14 cellular contexts compared by ENCODE assay signal in the genomic region with DNA sequence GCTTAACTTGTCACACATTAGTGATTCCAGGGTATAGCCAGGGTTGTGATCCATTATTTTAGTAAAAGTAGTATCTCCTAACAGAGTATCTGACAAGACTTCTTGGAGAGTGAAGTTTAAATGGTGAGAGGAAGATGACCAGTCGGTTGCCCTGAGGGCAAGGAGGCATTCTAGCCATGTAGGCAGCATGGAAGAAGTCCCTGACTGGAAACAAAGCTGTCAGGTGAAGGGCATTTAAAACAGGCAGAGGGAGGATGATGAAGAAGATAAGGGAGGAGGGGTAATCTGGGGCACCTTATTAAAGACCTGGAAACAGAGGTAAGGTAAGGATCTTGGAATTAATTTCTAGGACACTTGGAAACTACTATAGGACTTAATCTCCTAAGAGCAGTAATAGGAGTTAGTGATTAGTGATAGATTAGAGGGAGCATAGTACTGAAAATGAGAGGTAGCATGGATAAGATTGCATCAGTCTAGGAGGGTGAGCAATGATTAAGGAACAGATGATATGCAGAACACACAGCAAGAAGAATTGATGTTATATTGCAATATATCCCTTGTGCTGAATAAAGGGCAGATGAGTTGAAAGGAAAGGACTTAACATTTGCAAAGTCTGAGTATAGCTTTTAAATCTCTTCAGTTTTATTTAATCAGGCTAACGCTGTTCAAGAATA. TPM values are rescaled to one million over a fixed set of nuclear protein-coding genes. Genes with fewer than 3 reads are reported as not detected.
DNase-seq lines count a peak whose midpoint lies in the region; ATAC-seq and TF ChIP-seq lines count a peak whose summit lies in the region.
"Had no signal": no experiment of that assay in that cellular context is flagged by ENCODE, and none has a peak within 500 bp of the region (broad histone marks: within the 10 kb centered on the region; RNA-seq: fewer than 3 reads in every experiment).

No MANE protein-coding gene starts in this region.

- no peak overlapping the region for H2BK20ac ChIP-seq in H9 (ENCODE audit: low read depth, low read length, poor library complexity, severe bottlenecking)

- H2AK5ac ChIP-seq in H9 (ENCODE audit: insufficient read length, low read length), result no peak overlapping the region

- H3K14ac ChIP-seq in H9 (ENCODE audit: insufficient read depth, low read length), result no peak overlapping the region

- no peak overlapping the region for H4K91ac ChIP-seq in H9 (ENCODE audit: insufficient read length, low read depth, low read length)

- no peak overlapping the region for H3K27ac ChIP-seq in CD8-positive, alpha-beta memory T cell (ENCODE audit: low read depth, low read length)
- H3K27ac ChIP-seq in H9 (ENCODE audit: insufficient read length, low read depth, low read length) (no peak overlapping the region), esophagus squamous epithelium (no peak overlapping the region)
- H3K27ac ChIP-seq: hepatocyte, left ventricle myocardium inferior, suprapubic skin had no signal

- H4K20me1 ChIP-seq in H9 (ENCODE audit: control insufficient read depth, insufficient read depth, insufficient read length), result no peaks in the 10 kb centered on the region

- H2BK12ac ChIP-seq in H9 (ENCODE audit: insufficient read length, low read depth, low read length), result no peak overlapping the region

- peaks cover 0 to 50% (median 4%) of the 10 kb centered on the region in 3 donors for H3K36me3 Mint-ChIP-seq in CD8-positive, alpha-beta memory T cell
- H3K36me3 Mint-ChIP-seq in H9 (ENCODE audit: insufficient read depth in 1 of 3, low read depth in 3 of 3), result 0 out of 7 replicates have a peak, but pooled peaks cover 0 to 3% (median 0%) of the 10 kb centered on the region in 3 experiments
- peaks cover 98% of the 10 kb centered on the region for H3K36me3 Mint-ChIP-seq in activated T-helper 17 cell treated with anti-CD3 and anti-CD28 coated beads, Interleukin-2, amount 50 U/mL, for 72 hours (ENCODE audit: low read depth)
- no peaks in the 10 kb centered on the region for H3K36me3 Mint-ChIP-seq in immature natural killer cell

- H3K4me2 ChIP-seq in H9 (ENCODE audit: insufficient read depth, insufficient read length, low read length), result no peak overlapping the region
- H3K4me2 ChIP-seq: hepatocyte had no signal

- H3K79me1 ChIP-seq in H9 (ENCODE audit: insufficient read depth, low read depth, low read length, poor library complexity, severe bottlenecking), result peaks cover 5% of the 10 kb centered on the region

- no peaks in the 10 kb centered on the region for H3K9me3 Mint-ChIP-seq in CD8-positive, alpha-beta memory T cell
- H3K9me3 Mint-ChIP-seq in H9 (no peaks in the 10 kb centered on the region), immature natural killer cell (no peaks in the 10 kb centered on the region)
- no peaks in the 10 kb centered on the region for H3K9me3 Mint-ChIP-seq in activated T-helper 17 cell treated with anti-CD3 and anti-CD28 coated beads, Interleukin-2, amount 50 U/mL, for 72 hours

- no peak overlapping the region for H4K8ac ChIP-seq in H9 (replicated peaks; ENCODE audit: insufficient read length, low read depth, low read length)

- H2AFZ ChIP-seq in H9 (ENCODE audit: low read length), result no peak overlapping the region
- H2AFZ ChIP-seq: hepatocyte had no signal

- no peaks in the 10 kb centered on the region for H3K27me3 ChIP-seq in CD8-positive, alpha-beta memory T cell (ENCODE audit: insufficient read depth, low read length, poor library complexity, severe bottlenecking)
- no peaks in the 10 kb centered on the region for H3K27me3 ChIP-seq in H9 (ENCODE audit: insufficient read depth, low read length)
- no peaks in the 10 kb centered on the region for H3K27me3 ChIP-seq in esophagus squamous epithelium
- H3K27me3 ChIP-seq: hepatocyte, suprapubic skin had no signal

- no peak overlapping the region for H2BK15ac ChIP-seq in H9 (ENCODE audit: low read depth, low read length)

- H3K27ac Mint-ChIP-seq in CD8-positive, alpha-beta memory T cell, result peak overlapping the region; percentile 17 to 52 (median 44)
- peak overlapping the region; percentile 7 to 83 (median 54); a peak in 6 of 7 replicates for H3K27ac Mint-ChIP-seq in H9
- H3K27ac Mint-ChIP-seq in activated T-helper 17 cell treated with anti-CD3 and anti-CD28 coated beads, Interleukin-2, amount 50 U/mL, for 72 hours, result peak overlapping the region; percentile 77
- peak overlapping the region in 4 of 6 donors; percentile 2 to 58 (median 24) for H3K27ac Mint-ChIP-seq in immature natural killer cell

- CTCF ChIA-PET in CD8-positive, alpha-beta memory T cell (lab: Charles Lee), result interaction anchor here (1.0 to 1.4 kb wide), 2 partner anchors 10 to 30 kb away, joined by 3 to 6 read pairs; a partner anchor contains a TSS

- no peak overlapping the region for H4K5ac ChIP-seq in H9 (ENCODE audit: insufficient read length, low read depth, low read length)

- H3K4me1 Mint-ChIP-seq in CD8-positive, alpha-beta memory T cell, result peaks cover 85 to 95% (median 92%) of the 10 kb centered on the region in 3 donors
- peaks cover 14 to 22% of the 10 kb centered on the region in 2 experiments for H3K4me1 Mint-ChIP-seq in H9
- H3K4me1 Mint-ChIP-seq in activated T-helper 17 cell treated with anti-CD3 and anti-CD28 coated beads, Interleukin-2, amount 50 U/mL, for 72 hours, result peaks cover 61% of the 10 kb centered on the region
- H3K4me1 Mint-ChIP-seq in immature natural killer cell, result peaks cover 89 to 95% of the 10 kb centered on the region in 2 donors

- no peak overlapping the region for H3K18ac ChIP-seq in H9 (ENCODE audit: insufficient read length, low read depth, low read length)

- POLR2A ChIA-PET in CD8-positive, alpha-beta memory T cell (lab: Charles Lee), result interaction anchor here (0.9 kb wide), 1 partner anchor 24 kb away, joined by 4 read pairs; no protein-coding TSS in a partner anchor

- no peak overlapping the region for H3K9ac ChIP-seq in H9 (ENCODE audit: extremely low read depth, insufficient read length, low read length)

- TF ChIP-seq CTCF in H9 (conservative IDR thresholded peaks at IDR 0.05) (no peak), esophagus squamous epithelium (IDR thresholded peaks at IDR 0.05) (no peak)

- peaks cover 47% of the 10 kb centered on the region; the same call in 1 of the 2 replicates for H3K79me2 ChIP-seq in H9 (ENCODE audit: insufficient read depth, low read length)

- H2BK120ac ChIP-seq in H9 (ENCODE audit: low read depth, low read length, poor library complexity, severe bottlenecking), result no peak overlapping the region

- no peak overlapping the region for H3T11ph ChIP-seq in H9 (ENCODE audit: low read length)

- peak overlapping the region in 6 of 7 donors; percentile 28 to 74 (median 38) for H3K4me3 Mint-ChIP-seq in CD8-positive, alpha-beta memory T cell
- H3K4me3 Mint-ChIP-seq in H9 (no peak overlapping the region; a peak in 1 of 5 replicates), immature natural killer cell (peak overlapping the region in 1 of 5 donors; percentile 52)
- H3K4me3 Mint-ChIP-seq in activated T-helper 17 cell treated with anti-CD3 and anti-CD28 coated beads, Interleukin-2, amount 50 U/mL, for 72 hours, result peak overlapping the region; percentile 55

- TF ChIP-seq POLR2A in esophagus squamous epithelium (IDR thresholded peaks at IDR 0.05), result no peak

- H3K36me3 ChIP-seq in CD8-positive, alpha-beta memory T cell (ENCODE audit: insufficient read depth, low read length), result no peaks in the 10 kb centered on the region
- no peaks in the 10 kb centered on the region for H3K36me3 ChIP-seq in esophagus squamous epithelium
- H3K36me3 ChIP-seq: left ventricle myocardium inferior, suprapubic skin had no signal

- no peak overlapping the region for H3K56ac ChIP-seq in H9 (ENCODE audit: insufficient read length, low read depth, low read length)

- H3K4ac ChIP-seq in H9 (ENCODE audit: low read depth, low read length), result no peak overlapping the region

- intact Hi-C loops in esophagus squamous epithelium (cut with DNase I), result no loop called here

- H3K23ac ChIP-seq in H9 (ENCODE audit: insufficient read length, low read depth, low read length), result no peak overlapping the region

- no peaks in the 10 kb centered on the region for H3K27me3 Mint-ChIP-seq in CD8-positive, alpha-beta memory T cell
- H3K27me3 Mint-ChIP-seq in H9 (ENCODE audit: low read depth) (no peaks in the 10 kb centered on the region), immature natural killer cell (ENCODE audit: low read depth in 3 of 3) (no peaks in the 10 kb centered on the region)
- no peaks in the 10 kb centered on the region for H3K27me3 Mint-ChIP-seq in activated T-helper 17 cell treated with anti-CD3 and anti-CD28 coated beads, Interleukin-2, amount 50 U/mL, for 72 hours

- WGBS in H9 (ENCODE audit: extremely low coverage, insufficient read length, low lambda C conversion rate), result no CpG with 5 or more reads among the region's 2 CpGs
- WGBS in esophagus squamous epithelium, 2 donors, result 80 to 85% methylated on average over 2 of the region's 2 CpGs

- no peak overlapping the region for H2BK5ac ChIP-seq in H9 (ENCODE audit: insufficient read length, low read length)

- DNase-seq in CD8-positive, alpha-beta memory T cell, result no peak
- DNase-seq in H9 (no peak), immature natural killer cell (no peak), retina (no peak), esophagus squamous epithelium (lab: John Stamatoyannopoulos, UW) (no peak)
- DNase-seq: left ventricle myocardium inferior, NCI-H146 had no signal

- H3K4me3 ChIP-seq in CD8-positive, alpha-beta memory T cell (ENCODE audit: low read length), result no peak overlapping the region
- no peak overlapping the region for H3K4me3 ChIP-seq in esophagus squamous epithelium
- H3K4me3 ChIP-seq: hepatocyte, left ventricle myocardium inferior, suprapubic skin had no signal

- no peaks in the 10 kb centered on the region for H3K9me3 ChIP-seq in CD8-positive, alpha-beta memory T cell (ENCODE audit: low read length)
- H3K9me3 ChIP-seq in H9 (ENCODE audit: control insufficient read depth, low read depth, low read length), result no peaks in the 10 kb centered on the region
- no peaks in the 10 kb centered on the region for H3K9me3 ChIP-seq in esophagus squamous epithelium
- H3K9me3 ChIP-seq: left ventricle myocardium inferior, suprapubic skin had no signal

- peaks cover 88% of the 10 kb centered on the region for H3K4me1 ChIP-seq in CD8-positive, alpha-beta memory T cell (ENCODE audit: insufficient read depth, low read length)
- H3K4me1 ChIP-seq in H9 (ENCODE audit: insufficient read depth, low read length), result no peaks in the 10 kb centered on the region
- peaks cover 0 to 31% (median 15%) of the 10 kb centered on the region in 3 donors for H3K4me1 ChIP-seq in esophagus squamous epithelium

- ATAC-seq in activated T-helper 17 cell treated with anti-CD3 and anti-CD28 coated beads, Interleukin-2, amount 50 U/mL, for 72 hours (replicated peaks), result no peak
- no peak for ATAC-seq in HG02588 (IDR thresholded peaks at IDR 0.05; ENCODE audit: unreplicated experiment)
- ATAC-seq in GM19023 (IDR thresholded peaks at IDR 0.05; ENCODE audit: unreplicated experiment), result no peak
- ATAC-seq: HepG2, Right ventricle myocardium inferior had no signal

- no peaks in the 10 kb centered on the region for H3K23me2 ChIP-seq in H9 (ENCODE audit: insufficient read length, low read depth, low read length, poor library complexity, severe bottlenecking)

RNA-seq across cellular contexts. Expression of a gene that starts 9.5 kb away (rescaled TPM):
- 100 to 1,000 TPM; 252 to 253 TPM for total RNA-seq in CD8-positive, alpha-beta memory T cell
- 185 TPM for polyA plus RNA-seq in CD8-positive, alpha-beta memory T cell
- total RNA-seq in H9 (2021) (85.6 and 86.1 TPM in 2 replicates), esophagus squamous epithelium (10 to 100 TPM; 14.0 to 43.1 (median 26.4) TPM)
- total RNA-seq in activated T-helper 17 cell treated with anti-CD3 and anti-CD28 coated beads, Interleukin-2, amount 50 U/mL, for 72 hours, result 100 to 1,000 TPM; 243 to 283 TPM
- 100 to 1,000 TPM in 2 of 3 donors, 10 to 100 TPM in 1; 72.0 to 135 (median 103) TPM for polyA plus RNA-seq in immature natural killer cell

Comparison
In these comparisons a context has a peak if more than half of its experiments do, and no peak if none do; other contexts are left out.
1. H3K27ac Mint-ChIP-seq: peak in every context shown above with its lines; median percentile 77 in activated T-helper 17 cell treated with anti-CD3 and anti-CD28 coated beads, Interleukin-2, amount 50 U/mL, for 72 hours; 54 in H9; 44 in CD8-positive, alpha-beta memory T cell; 24 in immature natural killer cell.
2. H3K4me3 Mint-ChIP-seq: peak in CD8-positive, alpha-beta memory T cell (6 of 7) and activated T-helper 17 cell treated with anti-CD3 and anti-CD28 coated beads, Interleukin-2, amount 50 U/mL, for 72 hours (single experiment); none in H9 (0 of 2).